7 cellular contexts compared by ENCODE assay signal in genomic region chr5:161047024-161047423, GRCh38.
"Had no signal": no experiment of that assay in that cellular context is flagged by ENCODE, and none has a peak within 500 bp of the region (broad histone marks: within the 10 kb centered on the region; RNA-seq: fewer than 3 reads in every experiment).

No MANE protein-coding gene starts in this region.

- ATAC-seq: HCT116, HepG2 had no signal

- DNase-seq: GM23248, GOT3, H7, HFFc6, KBM-7 had no signal

- FAIRE-seq: HepG2 had no signal
